8 cellular contexts compared by ENCODE assay signal in the genomic region with DNA sequence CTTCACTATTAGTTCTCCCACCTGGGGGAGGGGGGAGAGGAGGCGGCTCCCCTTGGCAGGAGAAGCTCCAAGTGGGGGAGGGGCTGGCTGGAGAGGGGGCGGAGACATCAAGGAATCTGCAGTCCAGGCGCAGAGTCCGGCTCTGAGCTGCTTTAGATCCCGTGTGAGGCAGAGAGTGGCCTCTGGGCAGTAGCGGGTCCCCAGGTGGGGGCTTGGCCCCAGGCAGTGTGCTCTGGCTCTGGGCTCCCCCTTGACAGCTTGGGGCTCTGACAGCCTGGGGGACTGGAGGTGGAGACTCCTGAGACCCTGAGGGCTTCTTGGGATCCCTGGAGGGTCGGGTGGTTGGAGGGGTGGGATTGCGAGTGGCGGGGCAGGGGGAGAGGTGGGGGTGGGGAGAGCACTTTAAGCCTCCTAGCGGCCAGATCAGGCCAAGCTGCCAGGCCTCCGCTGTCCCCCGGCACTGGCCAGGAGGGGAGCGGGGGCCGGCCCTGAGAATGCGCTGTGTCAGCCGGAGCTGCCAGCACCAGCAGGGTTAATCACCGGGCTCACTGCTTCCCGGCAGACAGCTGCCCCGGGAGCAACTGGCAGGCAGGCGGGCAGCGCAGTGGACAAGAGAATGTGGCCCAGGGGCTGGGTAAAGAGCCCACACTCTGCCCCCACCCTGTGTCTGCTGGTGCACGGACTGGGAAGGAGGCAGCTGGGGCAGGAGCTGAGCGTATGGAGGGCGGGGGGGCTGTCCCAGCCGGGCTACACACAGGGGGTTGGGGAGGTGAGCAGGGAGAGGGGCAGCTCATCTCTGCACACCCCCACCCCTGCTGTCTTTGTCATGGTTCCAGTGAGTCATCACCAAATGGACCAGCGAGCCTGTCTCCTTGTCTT. TPM values are rescaled to one million over a fixed set of nuclear protein-coding genes. Genes with fewer than 3 reads are reported as not detected.
A peak's percentile ranks its signal among the peaks of the same experiment; 100 is the strongest.
DNase-seq lines count a peak whose midpoint lies in the region; ATAC-seq and TF ChIP-seq lines count a peak whose summit lies in the region.

No MANE protein-coding gene starts in this region.

- H2AFZ ChIP-seq in GM23248, result no peak overlapping the region

- H3K27ac ChIP-seq in 22Rv1 (peak overlapping the region; percentile 92), GM23248 (no peak overlapping the region)

- no peaks in the 10 kb centered on the region for H3K36me3 ChIP-seq in GM23248 (ENCODE audit: low read depth)

- H3K9me2 ChIP-seq in GM23248 (ENCODE audit: insufficient read depth), result no peaks in the 10 kb centered on the region

- H3K27ac Mint-ChIP-seq in T-helper 17 cell, result no peak overlapping the region

- H3K4me1 ChIP-seq in GM23248 (ENCODE audit: insufficient read depth), result peaks cover 21% of the 10 kb centered on the region

- in situ Hi-C loops in GM23248 (cut with MboI), result no loop called here

- peaks cover 4% of the 10 kb centered on the region for H3K36me3 Mint-ChIP-seq in T-helper 17 cell (ENCODE audit: low read depth)

- peaks cover 34% of the 10 kb centered on the region for H3K27me3 Mint-ChIP-seq in T-helper 17 cell

- peaks cover 11% of the 10 kb centered on the region for H3K4me1 Mint-ChIP-seq in T-helper 17 cell

- 1% methylated on average over 18 to 26 of the region's 26 CpGs for WGBS in GM23248 (ENCODE audit: low coverage in 1 of 2, low lambda C conversion rate in 2 of 2, missing lambda C conversion rate in 2 of 2), 2 experiments

- peak overlapping the region; percentile 7; the same call in 1 of the 2 replicates for H3K4me3 ChIP-seq in GM23248

- no peaks in the 10 kb centered on the region for H4K20me1 ChIP-seq in GM23248 (ENCODE audit: insufficient read depth)

- no peak overlapping the region for H3K9ac ChIP-seq in GM23248

- no peaks in the 10 kb centered on the region for H3K9me3 ChIP-seq in GM23248 (ENCODE audit: low read depth)
- H3K9me3 ChIP-seq in T-helper 17 cell (ENCODE audit: control insufficient read depth, low read length, poor library complexity, severe bottlenecking), result no peaks in the 10 kb centered on the region

- H3F3A ChIP-seq in GM23248 (ENCODE audit: insufficient read depth), result no peaks in the 10 kb centered on the region

- DNase-seq in GM23248, result peak; percentile 71
- DNase-seq in T-helper 17 cell, result no peak
- DNase-seq in left cardiac atrium, result no peak
- DNase-seq in retina, result peak; percentile 79
- DNase-seq in stimulated activated CD4-positive, alpha-beta T cell treated with anti-CD3 and anti-CD28 coated beads, Interleukin-2, amount 100 ng/mL, for 48 hours, result no peak

- H3K4me2 ChIP-seq in GM23248 (ENCODE audit: unreplicated experiment), result peak overlapping the region; percentile 39

- intact Hi-C loops in left cardiac atrium (cut with DNase I), result loop anchor here in 1 of 2 donors (10.0 kb wide), 1 partner anchor 184 kb away; the partner anchor contains the start of gene MTG2

- no peak for TF ChIP-seq CTCF in 22Rv1 (IDR thresholded peaks at IDR 0.05)

- H3K4me3 Mint-ChIP-seq in T-helper 17 cell, result peak overlapping the region; percentile 87

- no peak for ATAC-seq in T-helper 17 cell
- ATAC-seq in left cardiac atrium, result peak; percentile 5 to 8
- no peak for ATAC-seq in HG02798 (IDR thresholded peaks at IDR 0.05; ENCODE audit: poor library complexity, unreplicated experiment)
- no peak for ATAC-seq in GM19324 (IDR thresholded peaks at IDR 0.05; ENCODE audit: low FRiP score, unreplicated experiment)

- H3K27me3 ChIP-seq in GM23248 (replicated peaks; ENCODE audit: insufficient read depth), result peaks cover 9% of the 10 kb centered on the region; the same call in 1 of the 2 replicates

- no peaks in the 10 kb centered on the region for H3K79me2 ChIP-seq in GM23248 (ENCODE audit: insufficient read depth)

RNA-seq across cellular contexts. Expression of gene LAMA5, which starts 1.8 kb away (rescaled TPM):
- 4.5 and 13.9 TPM in 2 replicates for total RNA-seq in GM23248 (2014; rRNA removed; shearing (Covaris generic))
- polyA plus RNA-seq in GM23248 (2016; fragmentation: Nextera tagmentation; extraction: Ambion mirVana), result 4.3 and 6.0 TPM in 2 replicates
- total RNA-seq in T-helper 17 cell (under 1 TPM; 0.50 to 0.72 TPM), left cardiac atrium (100 to 1,000 TPM in 1 of 2 donors, 10 to 100 TPM in 1; 70.4 to 113 TPM)

RNA-seq across cellular contexts. Expression of gene RPS21, which starts 18.0 kb away (rescaled TPM):
- total RNA-seq in GM23248 (2014; rRNA removed; shearing (Covaris generic)), result 1,039 and 1,622 TPM in 2 replicates
- polyA plus RNA-seq in GM23248 (2016; fragmentation: Nextera tagmentation; extraction: Ambion mirVana), result 566 and 639 TPM in 2 replicates
- total RNA-seq in T-helper 17 cell (1,000 to 10,000 TPM; 2,821 to 2,836 TPM), left cardiac atrium (100 to 1,000 TPM; 733 to 750 TPM)

RNA-seq across cellular contexts. Expression of gene CABLES2, which starts 38.2 kb away (rescaled TPM):
- 3.0 and 7.3 TPM in 2 replicates for total RNA-seq in GM23248 (2014; rRNA removed; shearing (Covaris generic))
- polyA plus RNA-seq in GM23248 (2016; fragmentation: Nextera tagmentation; extraction: Ambion mirVana), result 0.66 and 0.82 TPM in 2 replicates
- 1 to 10 TPM; 4.5 to 5.6 TPM for total RNA-seq in T-helper 17 cell
- 10 to 100 TPM; 20.6 to 25.3 TPM for total RNA-seq in left cardiac atrium

RNA-seq across cellular contexts. Expression of gene RBBP8NL, which starts 58.5 kb away (rescaled TPM):
- not detected in 2 replicates for total RNA-seq in GM23248 (2014; rRNA removed; shearing (Covaris generic))
- polyA plus RNA-seq in GM23248 (2016; fragmentation: Nextera tagmentation; extraction: Ambion mirVana), result not detected in 2 replicates
- total RNA-seq in T-helper 17 cell (not detected), left cardiac atrium (not detected)

Comparison
In these comparisons a context has a peak if more than half of its experiments do, and no peak if none do; other contexts are left out.
1. DNase-seq: peak in GM23248 (single experiment) and retina (single experiment); none in T-helper 17 cell (0 of 3), left cardiac atrium (single experiment) and stimulated activated CD4-positive, alpha-beta T cell treated with anti-CD3 and anti-CD28 coated beads, Interleukin-2, amount 100 ng/mL, for 48 hours (0 of 2).
2. ATAC-seq: peak in left cardiac atrium (2 of 2); none in T-helper 17 cell (single experiment), HG02798 (single experiment) and GM19324 (single experiment).